Comparison of ENCODE assay signal across 19 cellular contexts in the genomic region with DNA sequence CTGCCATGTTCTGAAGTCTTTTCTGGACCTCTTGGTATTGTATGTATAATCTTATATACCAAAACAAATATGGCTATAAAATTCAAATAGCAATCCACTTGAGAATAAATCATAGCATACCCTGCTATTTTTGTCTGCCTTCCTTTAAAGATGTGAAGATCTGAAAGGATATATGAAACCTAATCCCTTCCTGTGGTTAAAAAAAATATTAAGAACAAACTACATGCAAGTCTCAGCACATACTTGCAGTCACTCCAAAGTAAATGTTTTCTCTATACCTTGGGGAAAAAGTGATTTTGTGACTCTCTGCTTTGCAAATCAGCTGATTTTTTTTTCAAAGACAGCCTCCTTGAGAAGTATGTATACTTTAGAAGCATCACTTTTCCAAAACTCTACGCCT.
"Had no signal": no experiment of that assay in that cellular context is flagged by ENCODE, and none has a peak within 500 bp of the region (broad histone marks: within the 10 kb centered on the region; RNA-seq: fewer than 3 reads in every experiment).

No MANE protein-coding gene starts in this region.

- H3K9me3 Mint-ChIP-seq: activated CD8-positive, alpha-beta T cell treated with anti-CD3 and anti-CD28 coated beads for 36 hours had no signal

- H3K36me3 ChIP-seq: esophagus muscularis mucosa, tibial nerve, uterus had no signal

- H3K4me1 ChIP-seq: tibial nerve, uterus had no signal

- H3K27me3 ChIP-seq: esophagus muscularis mucosa, tibial nerve, uterus had no signal

- H3K4me3 Mint-ChIP-seq: activated CD8-positive, alpha-beta T cell treated with anti-CD3 and anti-CD28 coated beads for 36 hours; activated T-cell treated with anti-CD3 and anti-CD28 coated beads, Interleukin-2, amount 50 U/mL, for 4 hours; natural killer cell treated with Interleukin-12 subunit alpha and Interleukin-12 subunit beta and Interleukin-15 and Interleukin-18, amount 100 ng/mL, for 72 hours; T-helper 17 cell had no signal

- H3K4me3 ChIP-seq: esophagus muscularis mucosa, tibial nerve, uterus had no signal

- H3K36me3 Mint-ChIP-seq: activated naive CD4-positive, alpha-beta T cell treated with anti-CD3 and anti-CD28 coated beads, Interleukin-2, amount 50 U/mL, for 72 hours had no signal

- H3K27ac Mint-ChIP-seq: activated CD8-positive, alpha-beta T cell treated with anti-CD3 and anti-CD28 coated beads for 36 hours; activated naive CD4-positive, alpha-beta T cell treated with anti-CD3 and anti-CD28 coated beads, Interleukin-2, amount 50 U/mL, for 72 hours; natural killer cell treated with Interleukin-12 subunit alpha and Interleukin-12 subunit beta and Interleukin-15 and Interleukin-18, amount 100 ng/mL, for 72 hours; T-helper 17 cell had no signal

- H3K27ac ChIP-seq: esophagus muscularis mucosa, tibial nerve, uterus had no signal

- ATAC-seq: activated CD8-positive, alpha-beta T cell treated with anti-CD3 and anti-CD28 coated beads for 36 hours; activated naive CD4-positive, alpha-beta T cell treated with anti-CD3 and anti-CD28 coated beads, Interleukin-2, amount 50 U/mL, for 72 hours; activated T-cell treated with anti-CD3 and anti-CD28 coated beads, Interleukin-2, amount 50 U/mL, for 4 hours; left ventricle myocardium superior; natural killer cell treated with Interleukin-12 subunit alpha and Interleukin-12 subunit beta and Interleukin-15 and Interleukin-18, amount 100 ng/mL, for 72 hours; T-helper 17 cell had no signal

- H3K4me1 Mint-ChIP-seq: T-helper 17 cell had no signal

- DNase-seq: activated CD4-positive, alpha-beta T cell treated with anti-CD3 and anti-CD28 coated beads for 48 hours; activated CD8-positive, alpha-beta T cell treated with anti-CD3 and anti-CD28 coated beads for 36 hours; activated gamma-delta T cell; activated T-cell treated with anti-CD3 and anti-CD28 coated beads, Interleukin-2, amount 50 U/mL, for 4 hours; amygdala; foreskin melanocyte; kidney glomerular epithelial cell; left ventricle myocardium superior; mesenchymal stem cell; occipital lobe; stimulated activated CD4-positive, alpha-beta T cell treated with anti-CD3 and anti-CD28 coated beads, Interleukin-4, amount 100 ng/mL, for 24 hours; stimulated activated naive CD4-positive, alpha-beta T cell; substantia nigra; T-helper 17 cell; uterus had no signal

- H3K9me3 ChIP-seq: esophagus muscularis mucosa, tibial nerve, uterus had no signal

- H3K27me3 Mint-ChIP-seq: activated CD8-positive, alpha-beta T cell treated with anti-CD3 and anti-CD28 coated beads for 36 hours; natural killer cell treated with Interleukin-12 subunit alpha and Interleukin-12 subunit beta and Interleukin-15 and Interleukin-18, amount 100 ng/mL, for 72 hours; T-helper 17 cell had no signal
